15 cellular contexts compared by ENCODE assay signal in genomic region chr15:25838191-25838870, GRCh38. TPM values are rescaled to one million over a fixed set of nuclear protein-coding genes. Genes with fewer than 3 reads are reported as not detected.
"Had no signal": no experiment of that assay in that cellular context is flagged by ENCODE, and none has a peak within 500 bp of the region (broad histone marks: within the 10 kb centered on the region; RNA-seq: fewer than 3 reads in every experiment).

No MANE protein-coding gene starts in this region.

- H3K27ac Mint-ChIP-seq: memory B cell, neural progenitor cell had no signal

- ATAC-seq: heart left ventricle, pancreas had no signal

- H3K9me3 Mint-ChIP-seq: memory B cell, neural progenitor cell had no signal

- H3K27me3 ChIP-seq: colonic mucosa, heart left ventricle, neural progenitor cell, pancreas, tibial artery, uterus had no signal

- H3K36me3 Mint-ChIP-seq: memory B cell, neural progenitor cell had no signal

- DNase-seq: activated CD4-positive, alpha-beta T cell treated with anti-CD3 and anti-CD28 coated beads, Interleukin-2, amount 50 U/mL, for 1 hour; colonic mucosa; effector CD4-positive, alpha-beta T cell; foreskin melanocyte; heart left ventricle; left ventricle myocardium inferior; pancreas; stimulated activated CD4-positive, alpha-beta T cell treated with anti-CD3 and anti-CD28 coated beads, Interleukin-4, amount 100 ng/mL, for 1 hour; T-helper 1 cell; tibial artery; uterus; WERI-Rb-1 had no signal

- H3K27ac ChIP-seq: cardiac muscle cell, colonic mucosa, heart left ventricle, left ventricle myocardium inferior, neural progenitor cell, pancreas, tibial artery, uterus, WERI-Rb-1 had no signal

- H3K4me3 Mint-ChIP-seq: memory B cell, neural progenitor cell had no signal

- H3K36me3 ChIP-seq: cardiac muscle cell, colonic mucosa, heart left ventricle, left ventricle myocardium inferior, neural progenitor cell, pancreas, tibial artery, uterus, WERI-Rb-1 had no signal

- H3K4me2 ChIP-seq: neural progenitor cell had no signal

- H3K4me3 ChIP-seq: cardiac muscle cell, colonic mucosa, heart left ventricle, left ventricle myocardium inferior, neural progenitor cell, pancreas, tibial artery, uterus had no signal

- H3K9ac ChIP-seq: neural progenitor cell had no signal

- H3K9me3 ChIP-seq: colonic mucosa, heart left ventricle, left ventricle myocardium inferior, pancreas, tibial artery, uterus had no signal

- H3K4me1 Mint-ChIP-seq: neural progenitor cell had no signal

- H3K4me1 ChIP-seq: colonic mucosa, heart left ventricle, left ventricle myocardium inferior, neural progenitor cell, pancreas had no signal

RNA-seq across cellular contexts. Expression of gene ATP10A, which starts 24.8 kb away (rescaled TPM):
- total RNA-seq: cardiac muscle cell had no signal
